ENCODE assay signal across 1 cellular context in the genomic region with DNA sequence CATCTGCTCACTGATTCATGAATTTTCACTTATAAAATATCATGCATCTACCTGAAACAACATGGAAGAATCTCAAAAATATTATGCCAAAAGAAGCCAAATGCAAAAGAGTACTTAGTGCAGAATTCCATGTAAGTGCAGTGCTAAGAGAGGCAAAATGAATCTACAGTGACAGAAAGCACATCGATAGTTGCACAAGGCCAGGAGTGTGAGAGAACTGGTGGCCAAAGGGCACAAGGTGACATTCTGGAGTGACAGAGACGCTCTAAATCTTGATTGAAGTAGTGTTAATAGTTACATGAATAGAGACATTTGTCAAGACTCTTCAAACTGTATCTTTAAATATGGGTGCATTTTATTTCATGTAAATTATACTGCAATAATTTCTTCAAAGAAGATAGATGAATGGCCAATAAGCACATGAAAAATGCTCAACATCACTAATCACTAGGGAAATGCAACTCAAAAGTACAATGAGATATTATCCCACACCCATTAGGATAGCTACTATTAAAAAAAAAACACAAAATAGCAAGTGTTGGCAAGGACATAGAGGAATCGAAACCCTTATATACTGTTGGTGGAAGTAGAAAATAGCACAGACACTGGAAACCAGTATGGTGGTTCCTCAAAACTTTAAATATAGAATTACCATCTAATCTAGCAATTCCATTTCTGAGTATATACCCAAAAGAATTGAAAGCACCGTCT.
A peak's percentile ranks its signal among the peaks of the same experiment; 100 is the strongest.
TF ChIP-seq lines count a peak whose summit lies in the region.

No MANE protein-coding gene starts in this region.

TF ChIP-seq in GM12878, 131 proteins besides CTCF, POLR2A, EP300 and RAD21 (continued from another document):
- TF ChIP-seq, protein P1, sequence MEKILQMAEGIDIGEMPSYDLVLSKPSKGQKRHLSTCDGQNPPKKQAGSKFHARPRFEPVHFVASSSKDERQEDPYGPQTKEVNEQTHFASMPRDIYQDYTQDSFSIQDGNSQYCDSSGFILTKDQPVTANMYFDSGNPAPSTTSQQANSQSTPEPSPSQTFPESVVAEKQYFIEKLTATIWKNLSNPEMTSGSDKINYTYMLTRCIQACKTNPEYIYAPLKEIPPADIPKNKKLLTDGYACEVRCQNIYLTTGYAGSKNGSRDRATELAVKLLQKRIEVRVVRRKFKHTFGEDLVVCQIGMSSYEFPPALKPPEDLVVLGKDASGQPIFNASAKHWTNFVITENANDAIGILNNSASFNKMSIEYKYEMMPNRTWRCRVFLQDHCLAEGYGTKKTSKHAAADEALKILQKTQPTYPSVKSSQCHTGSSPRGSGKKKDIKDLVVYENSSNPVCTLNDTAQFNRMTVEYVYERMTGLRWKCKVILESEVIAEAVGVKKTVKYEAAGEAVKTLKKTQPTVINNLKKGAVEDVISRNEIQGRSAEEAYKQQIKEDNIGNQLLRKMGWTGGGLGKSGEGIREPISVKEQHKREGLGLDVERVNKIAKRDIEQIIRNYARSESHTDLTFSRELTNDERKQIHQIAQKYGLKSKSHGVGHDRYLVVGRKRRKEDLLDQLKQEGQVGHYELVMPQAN (conservative IDR thresholded peaks at IDR 0.05): no peak
- TF ChIP-seq IKZF2 (IDR thresholded peaks at IDR 0.05) (no peak), NFXL1 (IDR thresholded peaks at IDR 0.05; ENCODE audit: borderline replicate concordance) (no peak), CREB1 (IDR thresholded peaks at IDR 0.05; ENCODE audit: low read depth) (peak; percentile 74; the same call in 1 of the 2 replicates), DPF2 (IDR thresholded peaks at IDR 0.05) (no peak), SRF (IDR thresholded peaks at IDR 0.05; ENCODE audit: low read depth in 2 of 2, low read length in 2 of 2) (no peak), RBBP5 (conservative IDR thresholded peaks at IDR 0.05) (no peak), EGR1 (IDR thresholded peaks at IDR 0.05; ENCODE audit: borderline replicate concordance in 1 of 2, low read depth in 2 of 2, low read length in 2 of 2) (no peak), ZNF384 (IDR thresholded peaks at IDR 0.05; ENCODE audit: borderline replicate concordance, low read depth, low read length) (no peak), CREM (IDR thresholded peaks at IDR 0.05; ENCODE audit: low read depth) (no peak), SMAD5 (IDR thresholded peaks at IDR 0.05; ENCODE audit: low read depth) (no peak), WRNIP1 (IDR thresholded peaks at IDR 0.05; ENCODE audit: borderline replicate concordance, low read depth, low read length) (no peak), RB1 (IDR thresholded peaks at IDR 0.05; ENCODE audit: borderline replicate concordance) (no peak), HCFC1 (IDR thresholded peaks at IDR 0.05; ENCODE audit: low read length) (no peak), ETV6 (conservative IDR thresholded peaks at IDR 0.05 in 1 of 2, IDR thresholded peaks at IDR 0.05 in 1 of 2; ENCODE audit: borderline replicate concordance in 1 of 2, low read depth in 1 of 2) (no peak; a peak in 1 of 4 replicates), EZH2 (IDR thresholded peaks at IDR 0.05; ENCODE audit: borderline replicate concordance, control insufficient read depth, low read depth, low read length) (no peak), BMI1 (IDR thresholded peaks at IDR 0.05; ENCODE audit: borderline replicate concordance) (no peak), CEBPB (IDR thresholded peaks at IDR 0.05; ENCODE audit: borderline replicate concordance in 1 of 2, low read depth in 2 of 2, low read length in 2 of 2) (0 out of 4 replicates have a peak, but pooled peaks of 1 of the 2 experiments have one; percentile 8), NFYA (IDR thresholded peaks at IDR 0.05; ENCODE audit: borderline replicate concordance, low read depth, low read length) (no peak), RFX5 (IDR thresholded peaks at IDR 0.05; ENCODE audit: low read depth, low read length) (peak; percentile 81), MEF2A (IDR thresholded peaks at IDR 0.05; ENCODE audit: insufficient read depth, low read depth, low read length) (peak; percentile 52; the same call in 1 of the 2 replicates), SKIL (IDR thresholded peaks at IDR 0.05; ENCODE audit: low read depth, poor library complexity, severe bottlenecking) (no peak), GABPA (IDR thresholded peaks at IDR 0.05; ENCODE audit: low read depth) (no peak), CHD2 (IDR thresholded peaks at IDR 0.05; ENCODE audit: borderline replicate concordance, low read depth, low read length) (no peak), BCL11A (IDR thresholded peaks at IDR 0.05; ENCODE audit: low read depth, low read length) (no peak)
- TF ChIP-seq, protein P2, sequence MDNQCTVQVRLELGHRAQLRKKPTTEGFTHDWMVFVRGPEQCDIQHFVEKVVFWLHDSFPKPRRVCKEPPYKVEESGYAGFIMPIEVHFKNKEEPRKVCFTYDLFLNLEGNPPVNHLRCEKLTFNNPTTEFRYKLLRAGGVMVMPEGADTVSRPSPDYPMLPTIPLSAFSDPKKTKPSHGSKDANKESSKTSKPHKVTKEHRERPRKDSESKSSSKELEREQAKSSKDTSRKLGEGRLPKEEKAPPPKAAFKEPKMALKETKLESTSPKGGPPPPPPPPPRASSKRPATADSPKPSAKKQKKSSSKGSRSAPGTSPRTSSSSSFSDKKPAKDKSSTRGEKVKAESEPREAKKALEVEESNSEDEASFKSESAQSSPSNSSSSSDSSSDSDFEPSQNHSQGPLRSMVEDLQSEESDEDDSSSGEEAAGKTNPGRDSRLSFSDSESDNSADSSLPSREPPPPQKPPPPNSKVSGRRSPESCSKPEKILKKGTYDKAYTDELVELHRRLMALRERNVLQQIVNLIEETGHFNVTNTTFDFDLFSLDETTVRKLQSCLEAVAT (IDR thresholded peaks at IDR 0.05): no peak
- TF ChIP-seq, protein P3, sequence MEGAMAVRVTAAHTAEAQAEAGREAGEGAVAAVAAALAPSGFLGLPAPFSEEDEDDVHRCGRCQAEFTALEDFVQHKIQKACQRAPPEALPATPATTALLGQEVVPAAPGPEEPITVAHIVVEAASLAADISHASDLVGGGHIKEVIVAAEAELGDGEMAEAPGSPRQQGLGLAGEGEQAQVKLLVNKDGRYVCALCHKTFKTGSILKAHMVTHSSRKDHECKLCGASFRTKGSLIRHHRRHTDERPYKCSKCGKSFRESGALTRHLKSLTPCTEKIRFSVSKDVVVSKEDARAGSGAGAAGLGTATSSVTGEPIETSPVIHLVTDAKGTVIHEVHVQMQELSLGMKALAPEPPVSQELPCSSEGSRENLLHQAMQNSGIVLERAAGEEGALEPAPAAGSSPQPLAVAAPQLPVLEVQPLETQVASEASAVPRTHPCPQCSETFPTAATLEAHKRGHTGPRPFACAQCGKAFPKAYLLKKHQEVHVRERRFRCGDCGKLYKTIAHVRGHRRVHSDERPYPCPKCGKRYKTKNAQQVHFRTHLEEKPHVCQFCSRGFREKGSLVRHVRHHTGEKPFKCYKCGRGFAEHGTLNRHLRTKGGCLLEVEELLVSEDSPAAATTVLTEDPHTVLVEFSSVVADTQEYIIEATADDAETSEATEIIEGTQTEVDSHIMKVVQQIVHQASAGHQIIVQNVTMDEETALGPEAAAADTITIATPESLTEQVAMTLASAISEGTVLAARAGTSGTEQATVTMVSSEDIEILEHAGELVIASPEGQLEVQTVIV (IDR thresholded peaks at IDR 0.05; ENCODE audit: borderline replicate concordance, partially characterized antibody): no peak
